1 cellular context compared by ENCODE assay signal in the genomic region with DNA sequence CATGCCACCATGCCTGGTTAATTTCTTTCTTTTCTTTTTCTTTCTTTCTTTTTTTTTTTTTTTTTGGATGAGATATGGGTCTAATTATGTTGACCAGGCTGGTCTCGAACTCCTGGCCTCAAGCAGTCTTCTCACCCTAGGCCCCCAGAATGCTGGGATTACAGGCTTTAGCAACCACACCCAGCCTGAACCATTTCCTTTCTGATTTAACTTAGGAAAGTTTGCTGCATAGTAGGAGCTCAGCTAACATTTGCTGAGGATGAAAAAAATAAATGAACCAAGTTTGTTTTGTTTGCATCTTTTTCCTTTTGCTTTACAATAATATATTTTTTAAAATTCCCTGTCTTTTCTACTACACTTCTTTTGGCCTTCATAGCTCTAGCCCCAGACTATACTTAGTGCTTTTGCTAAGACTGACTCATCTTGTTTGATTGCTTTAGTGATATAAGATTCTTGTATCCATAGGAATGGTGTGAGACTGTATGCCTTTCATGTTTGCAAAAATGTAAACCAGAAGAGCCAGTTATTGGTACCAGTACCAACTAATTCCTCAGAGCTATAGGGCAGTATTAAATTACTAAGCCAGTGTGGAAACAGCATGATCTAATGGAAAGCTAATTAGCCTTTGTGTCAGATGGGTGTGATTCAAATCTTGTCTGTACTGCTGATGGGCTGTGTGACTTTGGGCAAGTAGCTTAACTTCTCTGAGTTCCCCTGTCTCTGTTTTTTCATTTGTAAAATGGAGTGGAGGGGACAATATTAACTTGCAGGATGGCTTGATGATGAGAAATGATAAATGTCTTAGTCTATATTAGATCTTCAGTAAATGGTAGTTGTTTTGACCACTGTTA.
TF ChIP-seq lines count a peak whose summit lies in the region.

No MANE protein-coding gene starts in this region.

TF ChIP-seq in HEK293, 187 proteins besides CTCF, POLR2A, EP300 and RAD21 (continued from another document):
- TF ChIP-seq, protein P1, sequence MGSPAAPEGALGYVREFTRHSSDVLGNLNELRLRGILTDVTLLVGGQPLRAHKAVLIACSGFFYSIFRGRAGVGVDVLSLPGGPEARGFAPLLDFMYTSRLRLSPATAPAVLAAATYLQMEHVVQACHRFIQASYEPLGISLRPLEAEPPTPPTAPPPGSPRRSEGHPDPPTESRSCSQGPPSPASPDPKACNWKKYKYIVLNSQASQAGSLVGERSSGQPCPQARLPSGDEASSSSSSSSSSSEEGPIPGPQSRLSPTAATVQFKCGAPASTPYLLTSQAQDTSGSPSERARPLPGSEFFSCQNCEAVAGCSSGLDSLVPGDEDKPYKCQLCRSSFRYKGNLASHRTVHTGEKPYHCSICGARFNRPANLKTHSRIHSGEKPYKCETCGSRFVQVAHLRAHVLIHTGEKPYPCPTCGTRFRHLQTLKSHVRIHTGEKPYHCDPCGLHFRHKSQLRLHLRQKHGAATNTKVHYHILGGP (tag by site-specific recombination; IDR thresholded peaks at IDR 0.05): no peak
- TF ChIP-seq, protein P2, sequence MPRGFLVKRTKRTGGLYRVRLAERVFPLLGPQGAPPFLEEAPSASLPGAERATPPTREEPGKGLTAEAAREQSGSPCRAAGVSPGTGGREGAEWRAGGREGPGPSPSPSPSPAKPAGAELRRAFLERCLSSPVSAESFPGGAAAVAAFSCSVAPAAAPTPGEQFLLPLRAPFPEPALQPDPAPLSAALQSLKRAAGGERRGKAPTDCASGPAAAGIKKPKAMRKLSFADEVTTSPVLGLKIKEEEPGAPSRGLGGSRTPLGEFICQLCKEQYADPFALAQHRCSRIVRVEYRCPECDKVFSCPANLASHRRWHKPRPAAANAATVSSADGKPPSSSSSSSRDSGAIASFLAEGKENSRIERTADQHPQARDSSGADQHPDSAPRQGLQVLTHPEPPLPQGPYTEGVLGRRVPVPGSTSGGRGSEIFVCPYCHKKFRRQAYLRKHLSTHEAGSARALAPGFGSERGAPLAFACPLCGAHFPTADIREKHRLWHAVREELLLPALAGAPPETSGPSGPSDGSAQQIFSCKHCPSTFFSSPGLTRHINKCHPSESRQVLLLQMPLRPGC (tag by site-specific recombination; IDR thresholded peaks at IDR 0.05): peak; percentile 82
- TF ChIP-seq ZSCAN30 (tag by site-specific recombination; IDR thresholded peaks at IDR 0.05) (no peak), WT1 (tag by site-specific recombination; IDR thresholded peaks at IDR 0.05) (no peak), ZNF629 (tag by site-specific recombination; IDR thresholded peaks at IDR 0.05) (peak; percentile 57)
- TF ChIP-seq, protein P3, sequence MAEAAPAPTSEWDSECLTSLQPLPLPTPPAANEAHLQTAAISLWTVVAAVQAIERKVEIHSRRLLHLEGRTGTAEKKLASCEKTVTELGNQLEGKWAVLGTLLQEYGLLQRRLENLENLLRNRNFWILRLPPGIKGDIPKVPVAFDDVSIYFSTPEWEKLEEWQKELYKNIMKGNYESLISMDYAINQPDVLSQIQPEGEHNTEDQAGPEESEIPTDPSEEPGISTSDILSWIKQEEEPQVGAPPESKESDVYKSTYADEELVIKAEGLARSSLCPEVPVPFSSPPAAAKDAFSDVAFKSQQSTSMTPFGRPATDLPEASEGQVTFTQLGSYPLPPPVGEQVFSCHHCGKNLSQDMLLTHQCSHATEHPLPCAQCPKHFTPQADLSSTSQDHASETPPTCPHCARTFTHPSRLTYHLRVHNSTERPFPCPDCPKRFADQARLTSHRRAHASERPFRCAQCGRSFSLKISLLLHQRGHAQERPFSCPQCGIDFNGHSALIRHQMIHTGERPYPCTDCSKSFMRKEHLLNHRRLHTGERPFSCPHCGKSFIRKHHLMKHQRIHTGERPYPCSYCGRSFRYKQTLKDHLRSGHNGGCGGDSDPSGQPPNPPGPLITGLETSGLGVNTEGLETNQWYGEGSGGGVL (tag by site-specific recombination; IDR thresholded peaks at IDR 0.05): no peak
